14 cellular contexts compared by ENCODE assay signal in the genomic region with DNA sequence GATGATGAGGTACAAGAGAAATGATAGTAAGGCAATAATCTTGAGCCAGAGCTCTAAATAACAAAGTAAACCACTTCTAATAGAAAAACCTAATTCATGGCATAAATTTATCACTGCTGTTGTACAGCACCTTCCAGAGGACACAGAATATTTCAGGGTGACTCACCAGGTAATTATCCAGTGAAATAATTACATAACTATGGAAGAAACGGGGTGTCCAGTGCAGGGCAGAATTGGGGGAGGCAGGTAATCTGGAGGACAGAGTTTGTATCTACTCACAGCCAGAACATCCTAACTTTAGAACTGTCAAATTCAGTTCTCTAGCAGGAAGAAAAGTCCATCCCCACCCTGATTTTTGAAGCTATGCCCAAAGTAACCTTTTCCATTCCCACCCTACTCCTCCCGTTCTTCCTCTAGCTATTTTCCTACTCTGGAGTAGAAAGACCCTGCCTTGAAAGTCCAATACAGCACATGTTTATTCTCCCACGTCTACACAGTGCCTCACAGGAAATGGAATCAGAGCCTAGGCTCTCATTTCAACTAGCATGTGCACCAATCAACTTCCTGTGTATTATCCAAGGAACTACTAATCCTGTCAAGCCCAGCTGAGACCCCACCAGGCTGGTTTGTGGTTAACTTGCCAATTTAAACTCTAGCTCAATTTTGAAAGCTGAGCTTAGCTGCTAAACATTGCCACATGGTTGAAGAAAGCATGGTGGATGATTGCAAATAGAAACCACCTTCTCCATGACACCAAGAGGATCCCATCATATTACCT.
DNase-seq lines count a peak whose midpoint lies in the region; ATAC-seq, FAIRE-seq and TF ChIP-seq lines count a peak whose summit lies in the region.
"Had no signal": no experiment of that assay in that cellular context is flagged by ENCODE, and none has a peak within 500 bp of the region (broad histone marks: within the 10 kb centered on the region; RNA-seq: fewer than 3 reads in every experiment).

No MANE protein-coding gene starts in this region.

- TF ChIP-seq RAD21 in A549 (conservative IDR thresholded peaks at IDR 0.05 in 1 of 2, IDR thresholded peaks at IDR 0.05 in 1 of 2): no peak

- 21% methylated on average over 3 of the region's 3 CpGs for WGBS in A549 (ENCODE audit: missing lambda C conversion rate)

- peak in 1 of 2 experiments; percentile 44; a peak in 2 of 6 replicates for ATAC-seq in A549
- ATAC-seq in HG02610 (IDR thresholded peaks at IDR 0.05; ENCODE audit: unreplicated experiment): no peak
- no peak for ATAC-seq in lower lobe of right lung
- ATAC-seq: stimulated activated naive B cell treated with anti-CD40 and anti-IgM and Interleukin-4, amounts not matched to agents 10 μg/mL and 1 μg/mL and 100 μg/mL, for 72 hours had no signal

- H3K9ac ChIP-seq in SK-N-MC (ENCODE audit: insufficient read length): no peak overlapping the region

- no peaks in the 10 kb centered on the region for H3K9me3 ChIP-seq in A549
- no peaks in the 10 kb centered on the region for H3K9me3 ChIP-seq in SK-N-MC (ENCODE audit: low read depth, low read length)
- H3K9me3 ChIP-seq in Peyer's patch: no peaks in the 10 kb centered on the region
- H3K9me3 ChIP-seq in lower lobe of right lung: no peaks in the 10 kb centered on the region

- H3K27me3 ChIP-seq in Peyer's patch (no peaks in the 10 kb centered on the region), lower lobe of right lung (ENCODE audit: low read depth) (no peaks in the 10 kb centered on the region)

- intact Hi-C loops in lower lobe of right lung (cut with DNase I): no loop called here

- TF ChIP-seq POLR2A in A549 (IDR thresholded peaks at IDR 0.05; ENCODE audit: low read length): no peak
- no peak for TF ChIP-seq POLR2A in Peyer's patch (IDR thresholded peaks at IDR 0.05)

- POLR2A ChIA-PET in A549 (lab: Yijun Ruan, JAX): no interaction called here

- peak overlapping the region; percentile 21 to 34; a peak in 5 of 6 replicates for H3K27ac ChIP-seq in A549
- H3K27ac ChIP-seq in SK-N-MC: peak overlapping the region; percentile 85
- H3K27ac ChIP-seq in Peyer's patch: no peak overlapping the region
- no peak overlapping the region for H3K27ac ChIP-seq in lower lobe of right lung

- H3K4me1 ChIP-seq in A549 (peaks cover 44% of the 10 kb centered on the region), Peyer's patch (no peaks in the 10 kb centered on the region), lower lobe of right lung (peaks cover 11% of the 10 kb centered on the region)

- H3K4me3 ChIP-seq in A549 (no peak overlapping the region), SK-N-MC (peak overlapping the region; percentile 36), fibroblast of pulmonary artery (replicated peaks; ENCODE audit: low read depth, low read length) (no peak overlapping the region), Peyer's patch (no peak overlapping the region), lower lobe of right lung (no peak overlapping the region)

- H3K36me3 ChIP-seq in SK-N-MC (ENCODE audit: insufficient read depth, low read length): no peaks in the 10 kb centered on the region
- H3K36me3 ChIP-seq in Peyer's patch: no peaks in the 10 kb centered on the region
- H3K36me3 ChIP-seq in lower lobe of right lung: no peaks in the 10 kb centered on the region

- no peak for TF ChIP-seq EP300 in A549 (IDR thresholded peaks at IDR 0.05)

- TF ChIP-seq CTCF in A549 (IDR thresholded peaks at IDR 0.05) (no peak), fibroblast of pulmonary artery (IDR thresholded peaks at IDR 0.05; ENCODE audit: low read length, missing control alignments) (no peak), Peyer's patch (IDR thresholded peaks at IDR 0.05) (no peak), lower lobe of right lung (IDR thresholded peaks at IDR 0.05) (no peak)

- DNase-seq in A549 (ENCODE audit: low read depth in 1 of 2, low spot score in 1 of 2) (no peak), HT1080 (ENCODE audit: low read depth) (peak; percentile 94), SK-N-MC (ENCODE audit: low read depth, low spot score) (peak; percentile 83), fibroblast of pulmonary artery (ENCODE audit: low read depth) (peak; percentile 78), Peyer's patch (no peak), 8988T (no peak), lower lobe of right lung (no peak)
- DNase-seq: activated CD8-positive, alpha-beta memory T cell treated with anti-CD3 and anti-CD28 coated beads, Interleukin-2, amount 50 U/mL, for 4 hours; CD4-positive, CD25-positive, alpha-beta regulatory T cell; SHP77 treated with DMSO at 0.1 percent for 48 hours; small intestine; stimulated activated naive B cell treated with anti-CD40 and anti-IgM and Interleukin-4, amounts not matched to agents 10 μg/mL and 1 μg/mL and 100 μg/mL, for 72 hours had no signal

- CTCF ChIA-PET in A549 (lab: Yijun Ruan, JAX): interaction anchor here (1.1 to 2.4 kb wide), 3 partner anchors 10 to 131 kb away, joined by 5 to 9 read pairs (median 7); no protein-coding TSS in a partner anchor

- no peak for FAIRE-seq in A549 (lab: Jason Lieb, UNC)
- FAIRE-seq: GM18507, small intestine had no signal

- peak overlapping the region; percentile 53 for H3K4me2 ChIP-seq in A549

TF ChIP-seq in A549, 52 proteins besides CTCF, POLR2A, EP300 and RAD21:
- TF ChIP-seq CEBPB (IDR thresholded peaks at IDR 0.05): no peak
- TF ChIP-seq E2F6 (IDR thresholded peaks at IDR 0.05; ENCODE audit: borderline replicate concordance, low read depth): no peak
- no peak for TF ChIP-seq FOSB (CRISPR knock-in tag; IDR thresholded peaks at IDR 0.05)
- TF ChIP-seq, protein P1, sequence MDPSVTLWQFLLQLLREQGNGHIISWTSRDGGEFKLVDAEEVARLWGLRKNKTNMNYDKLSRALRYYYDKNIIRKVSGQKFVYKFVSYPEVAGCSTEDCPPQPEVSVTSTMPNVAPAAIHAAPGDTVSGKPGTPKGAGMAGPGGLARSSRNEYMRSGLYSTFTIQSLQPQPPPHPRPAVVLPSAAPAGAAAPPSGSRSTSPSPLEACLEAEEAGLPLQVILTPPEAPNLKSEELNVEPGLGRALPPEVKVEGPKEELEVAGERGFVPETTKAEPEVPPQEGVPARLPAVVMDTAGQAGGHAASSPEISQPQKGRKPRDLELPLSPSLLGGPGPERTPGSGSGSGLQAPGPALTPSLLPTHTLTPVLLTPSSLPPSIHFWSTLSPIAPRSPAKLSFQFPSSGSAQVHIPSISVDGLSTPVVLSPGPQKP (IDR thresholded peaks at IDR 0.05; ENCODE audit: low read depth, low read length): no peak
- TF ChIP-seq FOSL2 (IDR thresholded peaks at IDR 0.05): no peak
- TF ChIP-seq FOSL2 (CRISPR knock-in tag; IDR thresholded peaks at IDR 0.05): peak; percentile 47
- TF ChIP-seq ESRRA (IDR thresholded peaks at IDR 0.05; ENCODE audit: borderline replicate concordance, low read length): no peak
- no peak for TF ChIP-seq CHD4 (IDR thresholded peaks at IDR 0.05; ENCODE audit: borderline replicate concordance)
- no peak for TF ChIP-seq TFCP2L1 (CRISPR knock-in tag; IDR thresholded peaks at IDR 0.05)

Comparison
In these comparisons a context has a peak if more than half of its experiments do, and no peak if none do; other contexts are left out.
1. DNase-seq: peak in HT1080 (single experiment), SK-N-MC (single experiment) and fibroblast of pulmonary artery (single experiment); none in A549 (0 of 2), Peyer's patch (0 of 3), 8988T (single experiment) and lower lobe of right lung (single experiment).
2. H3K27ac ChIP-seq: peak in A549 (2 of 2) and SK-N-MC (single experiment); none in Peyer's patch (0 of 4) and lower lobe of right lung (single experiment).